9 cellular contexts compared by ENCODE assay signal in genomic region chr1:40391688-40392145, GRCh38. TPM values are rescaled to one million over a fixed set of nuclear protein-coding genes. Genes with fewer than 3 reads are reported as not detected.
A peak's percentile ranks its signal among the peaks of the same experiment; 100 is the strongest.
DNase-seq lines count a peak whose midpoint lies in the region; TF ChIP-seq lines count a peak whose summit lies in the region.
"Had no signal": no experiment of that assay in that cellular context is flagged by ENCODE, and none has a peak within 500 bp of the region (broad histone marks: within the 10 kb centered on the region; RNA-seq: fewer than 3 reads in every experiment).

No MANE protein-coding gene starts in this region.

- DNase-seq in T-helper 2 cell treated with Interferon-gamma antibody and Interleukin-4, amounts not matched to agents 5 μg/mL and 100 μg/mL, for 36 hours (ENCODE audit: low spot score), result no peak
- no peak for DNase-seq in T-helper 2 cell
- DNase-seq in MM.1S, result peak; percentile 37
- peak; percentile 6 for DNase-seq in mammary epithelial cell
- peak; percentile 50 for DNase-seq in stomach
- no peak for DNase-seq in occipital lobe (lab: John Stamatoyannopoulos, UW)
- no peak for DNase-seq in OCI-M1 (lab: John Stamatoyannopoulos, UW)
- no peak for DNase-seq in effector CD4-positive, alpha-beta T cell

- WGBS in mammary epithelial cell (ENCODE audit: low coverage, missing lambda C conversion rate), result 100% methylated on average over 1 of the region's 1 CpG
- WGBS in stomach, 5 donors, result 50 to 81% (median 56%) methylated on average over 1 of the region's 1 CpG

- H3K27ac Mint-ChIP-seq in T-helper 2 cell treated with Interferon-gamma antibody and Interleukin-4, amounts not matched to agents 5 μg/mL and 100 μg/mL, for 36 hours, result peak overlapping the region; percentile 65

- H3K27me3 Mint-ChIP-seq in T-helper 2 cell treated with Interferon-gamma antibody and Interleukin-4, amounts not matched to agents 5 μg/mL and 100 μg/mL, for 36 hours (ENCODE audit: low read depth), result no peaks in the 10 kb centered on the region
- H3K27me3 Mint-ChIP-seq: brain had no signal

- no peak for TF ChIP-seq CTCF in MM.1S (IDR thresholded peaks at IDR 0.05; ENCODE audit: low read length)
- no peak for TF ChIP-seq CTCF in mammary epithelial cell (conservative IDR thresholded peaks at IDR 0.05 in 1 of 2, IDR thresholded peaks at IDR 0.05 in 1 of 2; ENCODE audit: extremely low read depth in 1 of 2, insufficient read depth in 1 of 2, low read depth in 1 of 2, low read length in 2 of 2)
- TF ChIP-seq CTCF in stomach (IDR thresholded peaks at IDR 0.05), result no peak

- H3K27me3 ChIP-seq in MM.1S (replicated peaks; ENCODE audit: insufficient read depth, low read length) (no peaks in the 10 kb centered on the region), mammary epithelial cell (ENCODE audit: insufficient read depth, low read length) (no peaks in the 10 kb centered on the region), stomach (no peaks in the 10 kb centered on the region)

- peak overlapping the region; percentile 91 for H3K27ac ChIP-seq in MM.1S (ENCODE audit: low read length)
- no peak overlapping the region for H3K27ac ChIP-seq in mammary epithelial cell (ENCODE audit: insufficient read depth, low read depth, low read length)
- H3K27ac ChIP-seq in stomach, result peak overlapping the region; percentile 65 to 99 (median 88)

- no peaks in the 10 kb centered on the region for H3K9me2 ChIP-seq in MM.1S (replicated peaks; ENCODE audit: insufficient read depth, low read length)

- TF ChIP-seq EP300 in stomach (IDR thresholded peaks at IDR 0.05), result no peak

- H3K4me3 Mint-ChIP-seq in T-helper 2 cell treated with Interferon-gamma antibody and Interleukin-4, amounts not matched to agents 5 μg/mL and 100 μg/mL, for 36 hours, result no peak overlapping the region
- H3K4me3 Mint-ChIP-seq: brain had no signal

- BruUV-seq in mammary epithelial cell (replicated peaks; lab: Mats Ljungman, UMichigan), result no TSS peak

- peaks cover 32% of the 10 kb centered on the region for H3K36me3 Mint-ChIP-seq in T-helper 2 cell treated with Interferon-gamma antibody and Interleukin-4, amounts not matched to agents 5 μg/mL and 100 μg/mL, for 36 hours (ENCODE audit: low read depth)

- no peak overlapping the region for H3K4me3 ChIP-seq in MM.1S (ENCODE audit: low read length)
- no peak overlapping the region for H3K4me3 ChIP-seq in mammary epithelial cell (replicated peaks in 1 of 3; ENCODE audit: insufficient read depth in 1 of 3, low read depth in 2 of 3, low read length in 3 of 3)
- no peak overlapping the region for H3K4me3 ChIP-seq in stomach

- H4K20me1 ChIP-seq in MM.1S (ENCODE audit: insufficient read depth, low read length) (no peaks in the 10 kb centered on the region), mammary epithelial cell (ENCODE audit: insufficient read depth, low read length) (no peaks in the 10 kb centered on the region)

- TF ChIP-seq POLR2A in stomach (IDR thresholded peaks at IDR 0.05), result no peak

- no peaks in the 10 kb centered on the region for H3K9me3 Mint-ChIP-seq in T-helper 2 cell treated with Interferon-gamma antibody and Interleukin-4, amounts not matched to agents 5 μg/mL and 100 μg/mL, for 36 hours
- H3K9me3 Mint-ChIP-seq: brain had no signal

- H3K4me1 ChIP-seq in MM.1S (ENCODE audit: low read length), result peaks cover 51% of the 10 kb centered on the region
- H3K4me1 ChIP-seq in mammary epithelial cell (ENCODE audit: insufficient read depth, low read length), result no peaks in the 10 kb centered on the region
- H3K4me1 ChIP-seq in stomach, result peaks cover 63 to 98% (median 85%) of the 10 kb centered on the region in 4 donors

- intact Hi-C loops in mammary epithelial cell (cut with micrococcal nuclease) (no loop called here), stomach (cut with DNase I; ENCODE audit: low total_unique reads) (no loop called here)

- H3K79me2 ChIP-seq in MM.1S (ENCODE audit: low read length) (peaks cover 94% of the 10 kb centered on the region), mammary epithelial cell (ENCODE audit: insufficient read depth, low read length) (peaks cover 57% of the 10 kb centered on the region)

- dilution Hi-C loops in mammary epithelial cell (cut with HindIII; ENCODE audit: low sequenced_read_pairs), result no loop called here

- CTCF ChIA-PET in mammary epithelial cell (lab: Charles Lee; ENCODE audit: low non-redundant PET), result interaction anchor here (0.7 kb wide), 1 partner anchor 1822 kb away, joined by 3 read pairs; no protein-coding TSS in a partner anchor

- H3K36me3 ChIP-seq in MM.1S (replicated peaks; ENCODE audit: insufficient read depth, low read length) (no peaks in the 10 kb centered on the region), mammary epithelial cell (ENCODE audit: insufficient read depth, low read length) (no peaks in the 10 kb centered on the region), stomach (peaks cover 0 to 8% (median 3%) of the 10 kb centered on the region in 4 donors)

- in situ Hi-C loops in mammary epithelial cell (cut with MboI; ENCODE audit: low sequenced_read_pairs in 2 of 2), result no loop called here

- peak overlapping the region; percentile 35 for H3K4me2 ChIP-seq in MM.1S (ENCODE audit: low read depth, low read length)
- no peak overlapping the region for H3K4me2 ChIP-seq in mammary epithelial cell (ENCODE audit: insufficient read depth, low read depth, low read length)

- peak overlapping the region; percentile 31; the same call in 1 of the 2 replicates for H3K9ac ChIP-seq in MM.1S (ENCODE audit: low read length)
- H3K9ac ChIP-seq in mammary epithelial cell (ENCODE audit: insufficient read depth, low read length), result no peak overlapping the region

- peaks cover 76% of the 10 kb centered on the region for H3K4me1 Mint-ChIP-seq in T-helper 2 cell treated with Interferon-gamma antibody and Interleukin-4, amounts not matched to agents 5 μg/mL and 100 μg/mL, for 36 hours (ENCODE audit: low read depth)

- peaks cover 30% of the 10 kb centered on the region for H3F3A ChIP-seq in MM.1S (ENCODE audit: insufficient read depth, low read length)

- H3K9me3 ChIP-seq in MM.1S (replicated peaks; ENCODE audit: insufficient read depth, low read length) (no peaks in the 10 kb centered on the region), mammary epithelial cell (replicated peaks; ENCODE audit: insufficient read depth, low read length) (no peaks in the 10 kb centered on the region), stomach (no peaks in the 10 kb centered on the region)

- H2AFZ ChIP-seq in MM.1S (ENCODE audit: low read length), result no peak overlapping the region
- H2AFZ ChIP-seq in mammary epithelial cell (ENCODE audit: low read depth, low read length), result no peak overlapping the region

RNA-seq across cellular contexts. Expression of gene SMAP2, which starts 18.2 kb away (rescaled TPM):
- total RNA-seq in mammary epithelial cell (10 to 100 TPM; 17.5 to 20.5 TPM), stomach (10 to 100 TPM; 21.6 to 58.0 (median 35.9) TPM), occipital lobe (24.6 TPM)
- polyA plus RNA-seq in mammary epithelial cell (17.2 TPM), stomach (10 to 100 TPM; 22.4 to 50.4 (median 27.8) TPM)
- 39.2 TPM for polyA minus RNA-seq in mammary epithelial cell

RNA-seq across cellular contexts. Expression of gene ZFP69B, which starts 58.6 kb away (rescaled TPM):
- total RNA-seq in mammary epithelial cell (10 to 100 TPM in 1 of 2 donors, 1 to 10 TPM in 1; 6.7 to 10.1 TPM), stomach (1 to 10 TPM in 1 of 5 donors, under 1 TPM in 1, not detected in 3; 0.45 to 2.0 TPM), occipital lobe (22.0 TPM)
- polyA plus RNA-seq in mammary epithelial cell (2.9 TPM), stomach (under 1 TPM; 0.35 to 0.92 (median 0.81) TPM)
- polyA minus RNA-seq in mammary epithelial cell, result not detected

Comparison
In these comparisons a context has a peak if more than half of its experiments do, and no peak if none do; other contexts are left out.
1. DNase-seq: peak in MM.1S (single experiment), mammary epithelial cell (single experiment) and stomach (single experiment); none in T-helper 2 cell treated with Interferon-gamma antibody and Interleukin-4, amounts not matched to agents 5 μg/mL and 100 μg/mL, for 36 hours (single experiment), T-helper 2 cell (0 of 5), occipital lobe (single experiment), OCI-M1 (single experiment) and effector CD4-positive, alpha-beta T cell (single experiment).